12 cellular contexts compared by ENCODE assay signal in the genomic region with DNA sequence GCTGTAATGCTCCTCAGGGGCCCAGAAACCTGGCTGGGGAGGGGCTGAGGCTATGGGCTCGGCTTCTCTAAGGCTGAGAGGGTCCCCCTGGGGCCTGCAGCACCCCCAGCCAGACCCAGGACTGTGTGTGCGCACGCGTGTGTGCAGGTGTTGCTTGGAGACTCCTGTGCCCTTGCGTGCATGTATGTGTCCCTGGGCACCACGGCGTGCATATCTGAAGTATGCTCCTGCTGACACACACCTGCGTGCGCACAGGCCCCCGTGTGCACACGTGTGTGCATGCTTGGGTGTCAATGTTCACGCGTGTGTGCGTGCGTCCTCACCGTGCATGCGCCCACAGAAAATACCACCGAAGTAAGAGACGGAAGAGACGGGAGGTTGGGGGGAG. TPM values are rescaled to one million over a fixed set of nuclear protein-coding genes. Genes with fewer than 3 reads are reported as not detected.
DNase-seq lines count a peak whose midpoint lies in the region; ATAC-seq, FAIRE-seq and TF ChIP-seq lines count a peak whose summit lies in the region.
"Had no signal": no experiment of that assay in that cellular context is flagged by ENCODE, and none has a peak within 500 bp of the region (broad histone marks: within the 10 kb centered on the region; RNA-seq: fewer than 3 reads in every experiment).

No MANE protein-coding gene starts in this region.

- ATAC-seq in HG03469 (IDR thresholded peaks at IDR 0.05; ENCODE audit: unreplicated experiment) = no peak

- peak overlapping the region; percentile 93; the same call in 1 of the 2 replicates for H2BK12ac ChIP-seq in H1 (ENCODE audit: low read depth, low read length)
- no peak overlapping the region for H2BK12ac ChIP-seq in trophoblast cell (ENCODE audit: low read length)

- H3K27ac ChIP-seq in H1 (ENCODE audit: low read depth, low read length) (no peak overlapping the region), trophoblast cell (ENCODE audit: low read depth, low read length) (no peak overlapping the region)

- H3K23ac ChIP-seq in H1 (ENCODE audit: insufficient read length) (no peak overlapping the region), trophoblast cell (ENCODE audit: low read length) (no peak overlapping the region)

- H4K5ac ChIP-seq in H1 (ENCODE audit: insufficient read length, low read depth, low read length) = peak overlapping the region; percentile 54

- no peak overlapping the region for H4K8ac ChIP-seq in H1 (ENCODE audit: extremely low read depth, insufficient read depth, low read length)
- no peak overlapping the region for H4K8ac ChIP-seq in trophoblast cell (ENCODE audit: low read depth, low read length)

- peaks cover 0 to 28% (median 17%) of the 10 kb centered on the region in 4 experiments; a peak in 6 of 7 replicates for H3K4me1 ChIP-seq in H1 (replicated peaks in 1 of 4; ENCODE audit: control insufficient read depth in 3 of 4, insufficient read depth in 4 of 4, low read length in 3 of 4)
- H3K4me1 ChIP-seq in trophoblast cell (ENCODE audit: control insufficient read depth in 1 of 2, insufficient read depth in 2 of 2, low read length in 2 of 2) = peaks cover 0 to 8% of the 10 kb centered on the region in 2 experiments

- H4K91ac ChIP-seq in H1 (replicated peaks; ENCODE audit: insufficient read length, low read length) (peak overlapping the region; percentile 94), trophoblast cell (ENCODE audit: low read depth, low read length) (no peak overlapping the region)

- TF ChIP-seq RAD21 in H1 (IDR thresholded peaks at IDR 0.05 in 1 of 2, conservative IDR thresholded peaks at IDR 0.05 in 1 of 2; ENCODE audit: low read depth in 2 of 2, low read length in 2 of 2) = no peak

- H2BK5ac ChIP-seq in H1 (ENCODE audit: low read depth, low read length) = peak overlapping the region; percentile 71
- H2BK5ac ChIP-seq in trophoblast cell (ENCODE audit: low read depth, low read length, poor library complexity) = no peak overlapping the region

- H3K9ac ChIP-seq in H1 (replicated peaks in 1 of 4; ENCODE audit: extremely low read depth in 1 of 4, low read depth in 3 of 4, low read length in 3 of 4) = peak overlapping the region in 1 of 4 experiments; percentile 60; a peak in 1 of 7 replicates
- H3K9ac ChIP-seq in trophoblast cell (ENCODE audit: low read length) = no peak overlapping the region

- H4K20me1 ChIP-seq in H1 (replicated peaks in 1 of 2; ENCODE audit: control insufficient read depth in 1 of 2, insufficient read depth in 2 of 2, low read length in 2 of 2) = peaks cover 0 to 2% of the 10 kb centered on the region in 2 experiments

- H3K56ac ChIP-seq in H1 (replicated peaks; ENCODE audit: insufficient read length, low read depth, low read length) = no peak overlapping the region

- H3K79me2 ChIP-seq in H1 (ENCODE audit: control insufficient read depth in 1 of 2, insufficient read depth in 2 of 2, low read length in 2 of 2) (no peaks in the 10 kb centered on the region), trophoblast cell (ENCODE audit: control insufficient read depth, insufficient read depth, low read length, poor library complexity) (no peaks in the 10 kb centered on the region)

- H2AK5ac ChIP-seq in H1 (ENCODE audit: low read depth, low read length) (no peak overlapping the region), trophoblast cell (ENCODE audit: low read length) (no peak overlapping the region)

- no peak for TF ChIP-seq CTCF in H1 (IDR thresholded peaks at IDR 0.05; ENCODE audit: control extremely low read depth in 1 of 3, insufficient read depth in 1 of 3, low read depth in 1 of 3, low read length in 3 of 3)

- DNase-seq in NCI-H1417 (lab: John Stamatoyannopoulos, UW) (peak in 2 of 3 experiments; percentile 58 to 76), NCI-H1417 treated with DMSO at 0.1 percent for 48 hours (lab: John Stamatoyannopoulos, UW) (no peak), NCI-H69 (lab: John Stamatoyannopoulos, UW) (peak; percentile 41), H1 (ENCODE audit: low read depth in 1 of 2, low spot score in 2 of 2) (no peak), trophoblast cell (no peak), HPDE6-E6E7 (ENCODE audit: extremely low spot score) (no peak), hippocampal formation (lab: John Stamatoyannopoulos, UW) (no peak)
- DNase-seq: GDM1 had no signal

- H3K23me2 ChIP-seq in H1 (ENCODE audit: low read depth, low read length) = peaks cover 12% of the 10 kb centered on the region

- H3K27me3 ChIP-seq in H1 (replicated peaks in 1 of 4; ENCODE audit: control insufficient read depth in 3 of 4, extremely low read depth in 1 of 4, insufficient read depth in 3 of 4, low read length in 3 of 4) (peaks cover 15 to 48% (median 42%) of the 10 kb centered on the region in 4 experiments), trophoblast cell (ENCODE audit: insufficient read depth, low read length) (peaks cover 31% of the 10 kb centered on the region)

- TF ChIP-seq EP300 in H1 (IDR thresholded peaks at IDR 0.05; ENCODE audit: borderline replicate concordance in 1 of 2, low read depth in 2 of 2, low read length in 2 of 2) = no peak

- H3K79me1 ChIP-seq in H1 (ENCODE audit: low read depth, low read length) (no peaks in the 10 kb centered on the region), trophoblast cell (ENCODE audit: low read length) (no peaks in the 10 kb centered on the region)

- H3K36me3 ChIP-seq in H1 (ENCODE audit: control insufficient read depth in 2 of 4, insufficient read depth in 4 of 4, low read length in 3 of 4) = no peaks in the 10 kb centered on the region
- no peaks in the 10 kb centered on the region for H3K36me3 ChIP-seq in trophoblast cell (ENCODE audit: control insufficient read depth in 1 of 2, insufficient read depth in 2 of 2, low read length in 2 of 2)

- H3K4me3 ChIP-seq in H1 (ENCODE audit: extremely low read depth in 1 of 4, insufficient read depth in 2 of 4, low read depth in 3 of 4, low read length in 4 of 4) = peak overlapping the region; percentile 39 to 84 (median 56)
- H3K4me3 ChIP-seq in trophoblast cell (ENCODE audit: low read depth, low read length) = no peak overlapping the region
- H3K4me3 ChIP-seq: K562 had no signal

- FAIRE-seq in H1 (lab: Jason Lieb, UNC) = no peak
- FAIRE-seq: A204.1, K562 had no signal

- H3K4ac ChIP-seq in H1 (replicated peaks; ENCODE audit: insufficient read length, low read depth, low read length) (peak overlapping the region; percentile 96), trophoblast cell (ENCODE audit: low read depth, low read length) (no peak overlapping the region)

- POLR2A ChIA-PET in H1 (lab: Charles Lee; ENCODE audit: partially characterized antibody) = interaction anchor here (1.3 kb wide), 1 partner anchor 18 kb away, joined by 4 read pairs; the partner anchor contains the start of gene PRSS56

- H3K4me2 ChIP-seq in H1 (ENCODE audit: insufficient read depth in 1 of 2, low read depth in 2 of 2, low read length in 2 of 2) (peak overlapping the region; percentile 100), trophoblast cell (ENCODE audit: low read length) (peak overlapping the region; percentile 36)

- 3% methylated on average over 20 of the region's 20 CpGs; no CpG with 5 or more reads in 1 of the 2 experiments for WGBS in H1 (ENCODE audit: extremely low coverage in 1 of 2, insufficient coverage in 1 of 2, insufficient read length in 1 of 2, insufficient replicate concordance in 2 of 2, low coverage in 1 of 2, low lambda C conversion rate in 2 of 2, missing lambda C conversion rate in 1 of 2), 2 experiments
- no CpG with 5 or more reads among the region's 20 CpGs for WGBS in trophoblast cell (ENCODE audit: extremely low coverage, insufficient coverage, insufficient read length)

- CTCF ChIA-PET in H1 (lab: Charles Lee; ENCODE audit: partially characterized antibody) = interaction anchor here (0.9 to 2.9 kb wide), 6 partner anchors 10 to 94 kb away, joined by 3 to 13 read pairs (median 3); no protein-coding TSS in a partner anchor

- peak overlapping the region; percentile 99; the same call in 1 of the 2 replicates for H2BK15ac ChIP-seq in H1 (ENCODE audit: low read length)

- H3K14ac ChIP-seq in H1 (ENCODE audit: insufficient read length) (peak overlapping the region; percentile 96), trophoblast cell (ENCODE audit: low read length) (no peak overlapping the region)

- H3K18ac ChIP-seq in H1 (ENCODE audit: extremely low read depth, low read length) (no peak overlapping the region; the same call in none of the 2 replicates), trophoblast cell (ENCODE audit: low read length) (no peak overlapping the region)

- no peak overlapping the region for H4K12ac ChIP-seq in trophoblast cell (ENCODE audit: low read depth, low read length)

- no peak overlapping the region for H2BK20ac ChIP-seq in H1 (ENCODE audit: low read length)

- H2AFZ ChIP-seq in H1 (ENCODE audit: low read length) = no peak overlapping the region
- no peak overlapping the region for H2AFZ ChIP-seq in trophoblast cell (ENCODE audit: insufficient read depth, low read length, poor library complexity)

- no peaks in the 10 kb centered on the region for H3K9me3 ChIP-seq in H1 (ENCODE audit: insufficient read depth in 2 of 2, low read depth in 1 of 2, low read length in 1 of 2)
- peaks cover 10% of the 10 kb centered on the region for H3K9me3 ChIP-seq in trophoblast cell (ENCODE audit: insufficient read depth, low read depth, low read length)

- TF ChIP-seq POLR2A in H1 (IDR thresholded peaks at IDR 0.05; ENCODE audit: control extremely low read depth in 1 of 2, low read depth in 2 of 2, low read length in 2 of 2) = no peak

- no peak overlapping the region for H2BK120ac ChIP-seq in H1 (replicated peaks; ENCODE audit: low read depth, low read length)
- H2BK120ac ChIP-seq in trophoblast cell (ENCODE audit: insufficient read depth, low read length, poor library complexity) = no peak overlapping the region

RNA-seq across cellular contexts. Expression of gene ECEL1, which starts 14.9 kb away (rescaled TPM):
- total RNA-seq in H1 (2021; fragmentation: NEBNext Ultra II Directional; extraction: Animal tissue kit (Norgen Biotek cat#: 25700)) = 6.5 and 7.7 TPM in 2 replicates
- 20.2 and 27.9 TPM in 2 replicates for polyA plus RNA-seq in H1 (2011; rRNA removed)
- polyA plus RNA-seq in H1 (2011; cell fraction: cytosol; rRNA removed) = 18.1 TPM
- polyA plus RNA-seq in H1 (2011; cell fraction: nucleus; rRNA removed) = 86.7 TPM
- 5.2 to 12.4 TPM (median 10.2 TPM) in 4 replicates for polyA plus RNA-seq in H1 (2012, experiment 1 of 2)
- polyA plus RNA-seq in H1 (2012, experiment 2 of 2) = 9.9 TPM
- polyA plus RNA-seq in H1 (2013, experiment 1 of 2) = 8.7 TPM
- 7.6 TPM for polyA plus RNA-seq in H1 (2013, experiment 2 of 2)
- polyA minus RNA-seq in H1 (2011; rRNA and poly(A)+ RNA removed) = 7.0 and 9.2 TPM in 2 replicates
- 7.3 TPM for polyA minus RNA-seq in H1 (2011; cell fraction: cytosol; rRNA and poly(A)+ RNA removed)
- 11.7 TPM for polyA minus RNA-seq in H1 (2011; cell fraction: nucleus; rRNA and poly(A)+ RNA removed)
- 0.04 and 0.07 TPM in 2 replicates for polyA plus RNA-seq in trophoblast cell (2013)
- polyA plus RNA-seq: K562 had no signal

RNA-seq across cellular contexts. Expression of gene PRSS56, which starts 17.7 kb away (rescaled TPM):
- not detected in 2 replicates for total RNA-seq in H1 (2021; fragmentation: NEBNext Ultra II Directional; extraction: Animal tissue kit (Norgen Biotek cat#: 25700))
- polyA plus RNA-seq in H1 (2011; rRNA removed) = 0.03 and 0.11 TPM in 2 replicates
- 0.09 TPM for polyA plus RNA-seq in H1 (2011; cell fraction: cytosol; rRNA removed)
- 0.14 TPM for polyA plus RNA-seq in H1 (2011; cell fraction: nucleus; rRNA removed)
- 0.17 TPM in 1 of 4 replicates, not detected in the others for polyA plus RNA-seq in H1 (2012, experiment 1 of 2)
- not detected for polyA plus RNA-seq in H1 (2012, experiment 2 of 2)
- polyA plus RNA-seq in H1 (2013, experiment 1 of 2) = not detected
- polyA plus RNA-seq in H1 (2013, experiment 2 of 2) = not detected
- not detected in 2 replicates for polyA minus RNA-seq in H1 (2011; rRNA and poly(A)+ RNA removed)
- not detected for polyA minus RNA-seq in H1 (2011; cell fraction: cytosol; rRNA and poly(A)+ RNA removed)
- not detected for polyA minus RNA-seq in H1 (2011; cell fraction: nucleus; rRNA and poly(A)+ RNA removed)
- not detected in 2 replicates for polyA plus RNA-seq in trophoblast cell (2013)
- total RNA-seq: K562, ureter had no signal
- polyA plus RNA-seq: K562 had no signal

RNA-seq across cellular contexts. Expression of gene CHRND, which starts 23.5 kb away (rescaled TPM):
- total RNA-seq in H1 (2021; fragmentation: NEBNext Ultra II Directional; extraction: Animal tissue kit (Norgen Biotek cat#: 25700)) = not detected in 2 replicates
- 0.11 and 0.24 TPM in 2 replicates for polyA plus RNA-seq in H1 (2011; rRNA removed)
- 0.21 TPM for polyA plus RNA-seq in H1 (2011; cell fraction: cytosol; rRNA removed)
- polyA plus RNA-seq in H1 (2011; cell fraction: nucleus; rRNA removed) = 0.40 TPM
- 0.09 to 0.27 TPM (median 0.13 TPM) in 3 of 4 replicates, not detected in the other for polyA plus RNA-seq in H1 (2012, experiment 1 of 2)
- polyA plus RNA-seq in H1 (2012, experiment 2 of 2) = 0.35 TPM
- polyA plus RNA-seq in H1 (2013, experiment 1 of 2) = 0.12 TPM
- 0.11 TPM for polyA plus RNA-seq in H1 (2013, experiment 2 of 2)
- polyA minus RNA-seq in H1 (2011; rRNA and poly(A)+ RNA removed) = 0.06 TPM in 1 of 2 replicates, not detected in the other
- not detected for polyA minus RNA-seq in H1 (2011; cell fraction: cytosol; rRNA and poly(A)+ RNA removed)
- polyA minus RNA-seq in H1 (2011; cell fraction: nucleus; rRNA and poly(A)+ RNA removed) = not detected
- polyA plus RNA-seq in trophoblast cell (2013) = not detected in 2 replicates
- total RNA-seq: K562, ureter had no signal
- polyA plus RNA-seq: K562 had no signal

RNA-seq across cellular contexts. Expression of gene CHRNG, which starts 37.0 kb away (rescaled TPM):
- total RNA-seq in H1 (2021; fragmentation: NEBNext Ultra II Directional; extraction: Animal tissue kit (Norgen Biotek cat#: 25700)) = not detected in 2 replicates
- 0.05 TPM in 2 replicates for polyA plus RNA-seq in H1 (2011; rRNA removed)
- 0.08 TPM for polyA plus RNA-seq in H1 (2011; cell fraction: cytosol; rRNA removed)
- 0.14 TPM for polyA plus RNA-seq in H1 (2011; cell fraction: nucleus; rRNA removed)
- 0.09 to 0.12 TPM in 2 of 4 replicates, not detected in the others for polyA plus RNA-seq in H1 (2012, experiment 1 of 2)
- polyA plus RNA-seq in H1 (2012, experiment 2 of 2) = not detected
- polyA plus RNA-seq in H1 (2013, experiment 1 of 2) = 0.02 TPM
- polyA plus RNA-seq in H1 (2013, experiment 2 of 2) = not detected
- not detected in 2 replicates for polyA minus RNA-seq in H1 (2011; rRNA and poly(A)+ RNA removed)
- polyA minus RNA-seq in H1 (2011; cell fraction: cytosol; rRNA and poly(A)+ RNA removed) = not detected
- not detected for polyA minus RNA-seq in H1 (2011; cell fraction: nucleus; rRNA and poly(A)+ RNA removed)
- polyA plus RNA-seq in trophoblast cell (2013) = 0.04 TPM in 1 of 2 replicates, not detected in the other
- total RNA-seq: K562, ureter had no signal
- polyA plus RNA-seq: K562 had no signal

RNA-seq across cellular contexts. Expression of gene ALPI, which starts 46.6 kb away (rescaled TPM):
- not detected in 2 replicates for total RNA-seq in H1 (2021; fragmentation: NEBNext Ultra II Directional; extraction: Animal tissue kit (Norgen Biotek cat#: 25700))
- not detected in 2 replicates for polyA plus RNA-seq in H1 (2011; rRNA removed)
- polyA plus RNA-seq in H1 (2011; cell fraction: cytosol; rRNA removed) = not detected
- polyA plus RNA-seq in H1 (2011; cell fraction: nucleus; rRNA removed) = not detected
- polyA plus RNA-seq in H1 (2012, experiment 1 of 2) = not detected in 4 replicates
- polyA plus RNA-seq in H1 (2012, experiment 2 of 2) = not detected
- not detected for polyA plus RNA-seq in H1 (2013, experiment 1 of 2)
- not detected for polyA plus RNA-seq in H1 (2013, experiment 2 of 2)
- polyA minus RNA-seq in H1 (2011; rRNA and poly(A)+ RNA removed) = not detected in 2 replicates
- polyA minus RNA-seq in H1 (2011; cell fraction: cytosol; rRNA and poly(A)+ RNA removed) = not detected
- polyA minus RNA-seq in H1 (2011; cell fraction: nucleus; rRNA and poly(A)+ RNA removed) = not detected
- not detected in 2 replicates for polyA plus RNA-seq in trophoblast cell (2013)
- total RNA-seq: K562, ureter had no signal
- polyA plus RNA-seq: K562 had no signal

Comparison
In these comparisons a context has a peak if more than half of its experiments do, and no peak if none do; other contexts are left out.
1. DNase-seq: peak in NCI-H1417 (2 of 3) and NCI-H69 (single experiment); none in NCI-H1417 treated with DMSO at 0.1 percent for 48 hours (single experiment), H1 (0 of 2), trophoblast cell (0 of 2), HPDE6-E6E7 (single experiment) and hippocampal formation (0 of 2).